In the genomic region with DNA sequence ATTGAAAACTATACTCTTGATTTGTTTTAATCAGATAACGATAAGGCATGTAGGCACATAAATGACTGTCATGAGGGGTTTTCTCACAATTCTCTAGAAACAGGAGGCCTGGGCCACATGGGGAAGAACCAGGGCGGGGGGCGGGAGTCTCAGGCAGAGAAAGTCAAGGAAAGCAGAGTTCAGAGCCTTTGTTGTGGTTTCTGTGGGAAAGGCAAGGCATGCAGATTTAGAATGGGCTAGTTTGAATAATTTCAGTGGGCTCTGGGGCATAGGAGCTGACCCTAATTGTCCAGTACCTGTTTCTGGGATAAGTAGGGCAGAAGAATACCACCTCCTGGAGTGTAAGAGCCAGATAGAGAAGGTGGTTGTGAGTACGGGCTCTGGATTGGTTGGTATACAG, we compare ENCODE assay signal across 21 cellular contexts.
"Had no signal": no experiment of that assay in that cellular context is flagged by ENCODE, and none has a peak within 500 bp of the region (broad histone marks: within the 10 kb centered on the region; RNA-seq: fewer than 3 reads in every experiment).

No MANE protein-coding gene starts in this region.

- H3K36me3 Mint-ChIP-seq: natural killer cell treated with Interleukin-12 subunit alpha and Interleukin-12 subunit beta and Interleukin-15 and Interleukin-18, amount 100 ng/mL, for 72 hours; neural progenitor cell had no signal

- H3K4me3 Mint-ChIP-seq: dendritic cell treated with granulocyte-macrophage colony-stimulating factor and Interleukin-4, amounts not matched to agents 40 ng/mL and 50 ng/mL, for 4 days; effector memory CD8-positive, alpha-beta T cell; natural killer cell treated with Interleukin-12 subunit alpha and Interleukin-12 subunit beta and Interleukin-15 and Interleukin-18, amount 100 ng/mL, for 72 hours; neural progenitor cell had no signal

- H3K4me3 ChIP-seq: esophagus muscularis mucosa, gastrocnemius medialis, left ventricle myocardium inferior, lung, neural progenitor cell, ovary, smooth muscle cell, suprapubic skin, tibial artery, upper lobe of right lung, vagina had no signal

- H3K9me3 Mint-ChIP-seq: dendritic cell treated with granulocyte-macrophage colony-stimulating factor and Interleukin-4, amounts not matched to agents 40 ng/mL and 50 ng/mL, for 4 days; effector memory CD8-positive, alpha-beta T cell; natural killer cell treated with Interleukin-12 subunit alpha and Interleukin-12 subunit beta and Interleukin-15 and Interleukin-18, amount 100 ng/mL, for 72 hours; neural progenitor cell had no signal

- H3K27ac Mint-ChIP-seq: dendritic cell treated with granulocyte-macrophage colony-stimulating factor and Interleukin-4, amounts not matched to agents 40 ng/mL and 50 ng/mL, for 4 days; effector memory CD8-positive, alpha-beta T cell; natural killer cell treated with Interleukin-12 subunit alpha and Interleukin-12 subunit beta and Interleukin-15 and Interleukin-18, amount 100 ng/mL, for 72 hours; neural progenitor cell had no signal

- ATAC-seq: effector memory CD8-positive, alpha-beta T cell; gastrocnemius medialis; natural killer cell treated with Interleukin-12 subunit alpha and Interleukin-12 subunit beta and Interleukin-15 and Interleukin-18, amount 100 ng/mL, for 72 hours; right cardiac atrium; stimulated activated naive CD8-positive, alpha-beta T cell treated with anti-CD3 and anti-CD28 coated beads, Interleukin-15, Interleukin-2, amounts not matched to agents 100 U/mL and 50 U/mL, for 24 hours; upper lobe of right lung had no signal

- DNase-seq: effector memory CD8-positive, alpha-beta T cell; gastrocnemius medialis; glutamatergic neuron; left ventricle myocardium inferior; mesenchymal stem cell; midbrain; nucleus accumbens; ovary; right cardiac atrium; stimulated activated CD4-positive, alpha-beta T cell treated with anti-CD3 and anti-CD28 coated beads, Interleukin-2, amount 100 ng/mL, for 48 hours; stimulated activated naive CD8-positive, alpha-beta T cell treated with anti-CD3 and anti-CD28 coated beads, Interleukin-15, Interleukin-2, amounts not matched to agents 100 U/mL and 50 U/mL, for 24 hours; tibial artery; upper lobe of right lung had no signal

- H3K27me3 Mint-ChIP-seq: dendritic cell treated with granulocyte-macrophage colony-stimulating factor and Interleukin-4, amounts not matched to agents 40 ng/mL and 50 ng/mL, for 4 days had no signal
